12 cellular contexts compared by ENCODE assay signal in the genomic region with DNA sequence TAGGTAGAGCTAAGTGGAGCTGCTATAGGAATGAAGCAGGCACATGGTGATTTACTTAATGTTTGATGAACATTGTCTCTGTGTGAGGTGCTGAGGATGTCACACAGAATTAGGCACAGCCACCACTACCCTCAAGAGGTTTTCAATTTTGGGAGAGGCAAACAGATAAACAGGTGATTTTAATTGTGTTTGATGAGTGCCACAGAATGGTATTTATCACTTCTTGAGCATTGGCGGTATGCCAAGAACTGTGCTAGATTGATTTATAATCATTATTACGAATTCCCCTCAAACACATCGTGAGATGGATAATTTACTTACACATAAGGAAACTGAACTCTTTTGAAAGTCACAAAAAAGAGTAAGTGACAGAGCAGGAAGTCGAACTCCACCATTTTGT.
"Had no signal": no experiment of that assay in that cellular context is flagged by ENCODE, and none has a peak within 500 bp of the region (broad histone marks: within the 10 kb centered on the region; RNA-seq: fewer than 3 reads in every experiment).

No MANE protein-coding gene starts in this region.

- H3K27ac ChIP-seq: cardiac muscle cell, lower lobe of right lung, pancreas had no signal

- H3K4me3 ChIP-seq: cardiac muscle cell, lower lobe of right lung, pancreas, tibial artery had no signal

- H3K4me1 ChIP-seq: lower lobe of right lung, pancreas had no signal

- H3K27me3 ChIP-seq: cardiac muscle cell, pancreas, tibial artery had no signal

- H3K9me3 ChIP-seq: lower lobe of right lung, pancreas, tibial artery had no signal

- H3K27me3 Mint-ChIP-seq: activated naive CD8-positive, alpha-beta T cell treated with anti-CD3 and anti-CD28 coated beads, Interleukin-2, amount 50 U/mL, for 24 hours had no signal

- ATAC-seq: activated naive CD8-positive, alpha-beta T cell treated with anti-CD3 and anti-CD28 coated beads, Interleukin-2, amount 50 U/mL, for 24 hours had no signal

- H3K36me3 ChIP-seq: cardiac muscle cell, lower lobe of right lung, pancreas, tibial artery had no signal

- H3K9me3 Mint-ChIP-seq: activated CD4-positive, alpha-beta memory T cell treated with anti-CD3 and anti-CD28 coated beads, Interleukin-2, amount 10 ng/mL, durations not matched to agents 7 days and 5 days had no signal

- FAIRE-seq: pancreas, small intestine had no signal

- H3K4me3 Mint-ChIP-seq: activated CD4-positive, alpha-beta memory T cell treated with anti-CD3 and anti-CD28 coated beads, Interleukin-2, amount 10 ng/mL, durations not matched to agents 7 days and 5 days; activated naive CD8-positive, alpha-beta T cell treated with anti-CD3 and anti-CD28 coated beads, Interleukin-2, amount 50 U/mL, for 24 hours had no signal

- H3K27ac Mint-ChIP-seq: activated CD4-positive, alpha-beta memory T cell treated with anti-CD3 and anti-CD28 coated beads, Interleukin-2, amount 10 ng/mL, durations not matched to agents 7 days and 5 days; activated naive CD8-positive, alpha-beta T cell treated with anti-CD3 and anti-CD28 coated beads, Interleukin-2, amount 50 U/mL, for 24 hours had no signal

- DNase-seq: activated CD4-positive, alpha-beta memory T cell treated with anti-CD3 and anti-CD28 coated beads, Interleukin-2, amount 10 ng/mL, durations not matched to agents 7 days and 5 days; activated CD4-positive, alpha-beta T cell treated with anti-CD3 and anti-CD28 coated beads for 1 hour; activated naive CD4-positive, alpha-beta T cell treated with Interleukin-2 at 50 U/mL for 16 hours; activated naive CD8-positive, alpha-beta T cell treated with anti-CD3 and anti-CD28 coated beads, Interleukin-2, amount 50 U/mL, for 24 hours; activated T-cell treated with anti-CD3 and anti-CD28 coated beads, Interleukin-2, amount 50 U/mL, for 48 hours; lower lobe of right lung; midbrain; pancreas; small intestine; T1000; tibial artery had no signal

- H3K4me1 Mint-ChIP-seq: activated CD4-positive, alpha-beta memory T cell treated with anti-CD3 and anti-CD28 coated beads, Interleukin-2, amount 10 ng/mL, durations not matched to agents 7 days and 5 days; activated naive CD8-positive, alpha-beta T cell treated with anti-CD3 and anti-CD28 coated beads, Interleukin-2, amount 50 U/mL, for 24 hours had no signal
